Comparison of ENCODE assay signal across 10 cellular contexts in the genomic region with DNA sequence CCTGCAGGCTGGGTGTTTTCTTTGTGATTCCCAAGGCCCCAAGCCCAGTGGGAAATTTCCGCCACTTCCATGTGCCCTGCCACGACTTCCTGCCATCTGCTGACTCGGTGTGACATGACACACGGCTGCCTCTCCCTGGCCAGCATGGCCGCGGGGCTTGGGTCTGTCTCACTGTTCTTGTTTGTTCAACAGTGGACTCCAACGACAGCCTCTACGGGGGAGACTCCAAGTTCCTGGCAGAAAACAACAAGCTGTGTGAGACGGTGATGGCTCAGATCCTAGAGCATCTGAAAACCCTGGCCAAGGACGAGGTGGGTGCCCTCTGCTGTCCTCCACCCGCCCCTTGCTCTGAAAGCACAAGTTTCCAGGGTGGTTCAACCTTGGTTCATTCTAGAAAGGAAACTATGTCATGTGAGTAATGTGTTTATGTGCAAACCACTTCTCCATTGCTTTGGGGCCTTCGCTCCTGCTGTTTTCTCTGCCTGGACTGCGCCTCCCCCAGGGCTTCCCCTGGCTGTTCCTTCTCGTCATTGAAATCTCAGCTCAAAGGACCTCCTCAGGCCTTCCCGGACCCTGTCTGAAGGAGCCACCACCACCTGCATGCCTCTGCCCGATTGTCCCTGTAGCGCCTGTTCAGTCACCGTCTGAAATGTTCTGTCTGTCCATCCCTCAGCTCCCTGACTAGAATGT. TPM values are rescaled to one million over a fixed set of nuclear protein-coding genes. Genes with fewer than 3 reads are reported as not detected.
A peak's percentile ranks its signal among the peaks of the same experiment; 100 is the strongest.
DNase-seq lines count a peak whose midpoint lies in the region; ATAC-seq and TF ChIP-seq lines count a peak whose summit lies in the region.
"Had no signal": no experiment of that assay in that cellular context is flagged by ENCODE, and none has a peak within 500 bp of the region (broad histone marks: within the 10 kb centered on the region; RNA-seq: fewer than 3 reads in every experiment).

No MANE protein-coding gene starts in this region.

- H3K4ac ChIP-seq in H9 (ENCODE audit: low read depth, low read length), result no peak overlapping the region

- H3K18ac ChIP-seq in H9 (ENCODE audit: insufficient read length, low read depth, low read length), result no peak overlapping the region

- H2AFZ ChIP-seq in H9 (ENCODE audit: low read length), result no peak overlapping the region

- no peak overlapping the region for H2BK15ac ChIP-seq in H9 (ENCODE audit: low read depth, low read length)

- H3K9me3 ChIP-seq in H9 (ENCODE audit: control insufficient read depth, low read depth, low read length) (no peaks in the 10 kb centered on the region), heart left ventricle (no peaks in the 10 kb centered on the region)

- H3K23ac ChIP-seq in H9 (ENCODE audit: insufficient read length, low read depth, low read length), result no peak overlapping the region

- intact Hi-C loops in heart left ventricle (cut with DNase I) (loop anchor here in 2 of 10 donors (10.0 kb wide), 2 partner anchors 87 to 193 kb away; partner anchors contain the start of gene GPRC5B (in 1 of the 2)), sciatic nerve (cut with DNase I) (no loop called here), Calu3 (cut with micrococcal nuclease; ENCODE audit: unreplicated experiment) (no loop called here)

- no peak overlapping the region for H3K9ac ChIP-seq in H9 (ENCODE audit: extremely low read depth, insufficient read length, low read length)

- H3K56ac ChIP-seq in H9 (ENCODE audit: insufficient read length, low read depth, low read length), result no peak overlapping the region

- H3K79me2 ChIP-seq in H9 (ENCODE audit: insufficient read depth, low read length), result no peaks in the 10 kb centered on the region

- H3K4me1 ChIP-seq in H9 (ENCODE audit: insufficient read depth, low read length) (no peaks in the 10 kb centered on the region), heart left ventricle (peaks cover 5 to 41% (median 24%) of the 10 kb centered on the region in 12 donors)

- TF ChIP-seq CTCF in H9 (conservative IDR thresholded peaks at IDR 0.05) (no peak), heart left ventricle (IDR thresholded peaks at IDR 0.05) (no peak), Calu3 (IDR thresholded peaks at IDR 0.05; ENCODE audit: unreplicated experiment) (no peak)

- H3K27me3 Mint-ChIP-seq in H9 (ENCODE audit: low read depth) (no peaks in the 10 kb centered on the region), Calu3 (ENCODE audit: unreplicated experiment) (no peaks in the 10 kb centered on the region)

- no peak overlapping the region for H3K4me2 ChIP-seq in H9 (ENCODE audit: insufficient read depth, insufficient read length, low read length)

- no peak overlapping the region for H3K4me3 ChIP-seq in heart left ventricle
- H3K4me3 ChIP-seq: lung had no signal

- no peaks in the 10 kb centered on the region for H3K23me2 ChIP-seq in H9 (ENCODE audit: insufficient read length, low read depth, low read length, poor library complexity, severe bottlenecking)

- H3K14ac ChIP-seq in H9 (ENCODE audit: insufficient read depth, low read length), result no peak overlapping the region; the same call in 1 of the 2 replicates

- CTCF ChIA-PET in Calu3 (lab: Charles Lee), result no interaction called here

- H3K36me3 Mint-ChIP-seq in H9 (ENCODE audit: insufficient read depth in 1 of 3, low read depth in 3 of 3) (peaks cover 14 to 56% (median 52%) of the 10 kb centered on the region in 3 experiments; a peak in 6 of 7 replicates), Calu3 (ENCODE audit: insufficient read depth, unreplicated experiment) (peaks cover 5% of the 10 kb centered on the region)

- H4K20me1 ChIP-seq in H9 (ENCODE audit: control insufficient read depth, insufficient read depth, insufficient read length), result no peaks in the 10 kb centered on the region

- H2BK120ac ChIP-seq in H9 (ENCODE audit: low read depth, low read length, poor library complexity, severe bottlenecking), result no peak overlapping the region

- no peak for TF ChIP-seq POLR2A in heart left ventricle (IDR thresholded peaks at IDR 0.05)

- H2BK20ac ChIP-seq in H9 (ENCODE audit: low read depth, low read length, poor library complexity, severe bottlenecking), result no peak overlapping the region

- H3K9me3 Mint-ChIP-seq in H9, result no peaks in the 10 kb centered on the region
- H3K9me3 Mint-ChIP-seq in Calu3 (ENCODE audit: low read depth, unreplicated experiment), result no peaks in the 10 kb centered on the region

- ATAC-seq in heart left ventricle (peak in 3 of 4 donors; percentile 25 to 32 (median 31)), sciatic nerve (peak; percentile 66)

- WGBS in H9 (ENCODE audit: extremely low coverage, insufficient read length, low lambda C conversion rate), result no CpG with 5 or more reads among the region's 18 CpGs
- whole genome bisulfite sequencing in heart left ventricle, 4 donors, result 59 to 78% (median 72%) methylated on average over 17 to 18 of the region's 18 CpGs

- H4K8ac ChIP-seq in H9 (replicated peaks; ENCODE audit: insufficient read length, low read depth, low read length), result no peak overlapping the region

- H3K27ac ChIP-seq in H9 (ENCODE audit: insufficient read length, low read depth, low read length) (no peak overlapping the region), heart left ventricle (peak overlapping the region in 9 of 12 donors; percentile 8 to 75 (median 47))

- H3K36me3 ChIP-seq in heart left ventricle, result peaks cover 0 to 54% (median 29%) of the 10 kb centered on the region in 9 donors

- H3K4me1 Mint-ChIP-seq in H9 (peaks cover 4 to 10% of the 10 kb centered on the region in 2 experiments), Calu3 (ENCODE audit: low read depth, unreplicated experiment) (peaks cover 3% of the 10 kb centered on the region)

- no TSS peak for BruUV-seq in Calu3 (replicated peaks; lab: Mats Ljungman, UMichigan)

- H4K5ac ChIP-seq in H9 (ENCODE audit: insufficient read length, low read depth, low read length), result no peak overlapping the region

- DNase-seq in H9 (no peak), UCSD-AML1 (lab: John Stamatoyannopoulos, UW; ENCODE audit: unreplicated experiment) (peak; percentile 41), heart left ventricle (no peak), sciatic nerve (ENCODE audit: low spot score) (no peak), SIG-M5 treated with dmso at 0.1 percent for 504 hours (lab: John Stamatoyannopoulos, UW; ENCODE audit: unreplicated experiment) (no peak), Calu3 (no peak)
- DNase-seq in stimulated activated CD8-positive, alpha-beta memory T cell treated with anti-CD3 and anti-CD28 coated beads, Interleukin-4, amount 100 ng/mL, for 48 hours, result no peak
- DNase-seq: KG1, NCI-H524 treated with DMSO at 0.1 percent for 48 hours had no signal

- H2BK12ac ChIP-seq in H9 (ENCODE audit: insufficient read length, low read depth, low read length), result no peak overlapping the region

- H3K79me1 ChIP-seq in H9 (ENCODE audit: insufficient read depth, low read depth, low read length, poor library complexity, severe bottlenecking), result no peaks in the 10 kb centered on the region

- no peak overlapping the region for H3T11ph ChIP-seq in H9 (ENCODE audit: low read length)

- no peak overlapping the region for H2AK5ac ChIP-seq in H9 (ENCODE audit: insufficient read length, low read length)

- H2BK5ac ChIP-seq in H9 (ENCODE audit: insufficient read length, low read length), result no peak overlapping the region

- H4K91ac ChIP-seq in H9 (ENCODE audit: insufficient read length, low read depth, low read length), result no peak overlapping the region

- peak overlapping the region; percentile 74 to 88 (median 88); a peak in 4 of 7 replicates for H3K27ac Mint-ChIP-seq in H9
- no peak overlapping the region for H3K27ac Mint-ChIP-seq in Calu3 (ENCODE audit: unreplicated experiment)

- H3K4me3 Mint-ChIP-seq in H9, result no peak overlapping the region
- H3K4me3 Mint-ChIP-seq in Calu3 (ENCODE audit: low read depth, unreplicated experiment), result no peak overlapping the region

- H3K27me3 ChIP-seq in H9 (ENCODE audit: insufficient read depth, low read length) (no peaks in the 10 kb centered on the region), heart left ventricle (no peaks in the 10 kb centered on the region)

RNA-seq across cellular contexts. Expression of gene KNOP1, which starts 26.7 kb away (rescaled TPM):
- total RNA-seq in H9 (2021), result 88.4 and 93.9 TPM in 2 replicates
- 10 to 100 TPM in 1 of 9 donors, 1 to 10 TPM in 8; 6.3 to 11.5 (median 7.9) TPM for total RNA-seq in heart left ventricle
- 10 to 100 TPM in 1 of 2 donors, 1 to 10 TPM in 1; 9.1 to 12.1 TPM for polyA plus RNA-seq in heart left ventricle
- 19.2 TPM for total RNA-seq in sciatic nerve
- 84.9 and 99.0 TPM in 2 replicates for total RNA-seq in Calu3 (2022)

RNA-seq across cellular contexts. Expression of gene IQCK, which starts 26.8 kb away (rescaled TPM):
- total RNA-seq in H9 (2021), result 5.8 and 9.0 TPM in 2 replicates
- total RNA-seq in heart left ventricle, result 10 to 100 TPM in 3 of 9 donors, 1 to 10 TPM in 6; 5.7 to 17.4 (median 9.0) TPM
- polyA plus RNA-seq in heart left ventricle, result 1 to 10 TPM; 5.6 to 9.6 TPM
- total RNA-seq in sciatic nerve, result 24.5 TPM
- total RNA-seq in Calu3 (2022), result 42.5 and 43.2 TPM in 2 replicates
